ENCODE assay signal across 24 cellular contexts in the genomic region with DNA sequence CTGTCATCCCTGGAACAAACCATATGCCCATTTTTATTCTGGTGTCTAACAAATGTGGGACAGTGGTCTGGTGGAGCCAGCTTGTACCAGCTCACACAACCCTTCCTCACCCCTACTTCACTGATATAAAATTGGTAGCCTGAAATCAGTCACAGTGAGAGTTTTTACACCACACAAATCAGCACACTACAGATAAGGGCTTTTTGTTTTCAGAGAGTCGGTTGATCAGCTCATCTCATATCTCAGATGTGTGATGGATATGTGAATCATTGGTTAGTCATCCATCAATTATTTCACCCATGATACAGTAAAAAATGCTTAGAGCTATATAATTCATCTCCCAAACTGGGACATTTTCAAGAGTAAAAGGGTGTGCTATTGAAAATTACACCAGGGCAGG.
DNase-seq lines count a peak whose midpoint lies in the region; ATAC-seq and TF ChIP-seq lines count a peak whose summit lies in the region.
"Had no signal": no experiment of that assay in that cellular context is flagged by ENCODE, and none has a peak within 500 bp of the region (broad histone marks: within the 10 kb centered on the region; RNA-seq: fewer than 3 reads in every experiment).

No MANE protein-coding gene starts in this region.

- no peak overlapping the region for H3K4me3 Mint-ChIP-seq in activated CD4-positive, alpha-beta T cell treated with anti-CD3 and anti-CD28 coated beads for 36 hours
- H3K4me3 Mint-ChIP-seq in endodermal cell: no peak overlapping the region
- H3K4me3 Mint-ChIP-seq: CD14-positive monocyte; CD8-positive, alpha-beta memory T cell had no signal

- H3K27ac ChIP-seq in endodermal cell (ENCODE audit: low read depth, low read length): no peak overlapping the region
- H3K27ac ChIP-seq: 22Rv1 had no signal

- no peak overlapping the region for H3K27ac Mint-ChIP-seq in activated CD4-positive, alpha-beta T cell treated with anti-CD3 and anti-CD28 coated beads for 36 hours
- H3K27ac Mint-ChIP-seq in endodermal cell: no peak overlapping the region
- H3K27ac Mint-ChIP-seq: CD14-positive monocyte; CD8-positive, alpha-beta memory T cell had no signal

- intact Hi-C loops in activated CD4-positive, alpha-beta T cell treated with anti-CD3 and anti-CD28 coated beads for 36 hours (cut with DNase I, micrococcal nuclease): no loop called here

- no CpG with 5 or more reads among the region's 1 CpG for WGBS in endodermal cell (ENCODE audit: insufficient coverage in 1 of 2, insufficient read length in 1 of 2), 2 experiments

- TF ChIP-seq CTCF in endodermal cell (conservative IDR thresholded peaks at IDR 0.05): no peak

- POLR2A ChIA-PET in activated CD4-positive, alpha-beta T cell treated with anti-CD3 and anti-CD28 coated beads for 36 hours (lab: Charles Lee): no interaction called here

- ATAC-seq in activated CD4-positive, alpha-beta T cell treated with anti-CD3 and anti-CD28 coated beads for 36 hours: peak; percentile 55
- no peak for ATAC-seq in GM19463 (IDR thresholded peaks at IDR 0.05; ENCODE audit: unreplicated experiment)
- ATAC-seq: HCT116 had no signal

- H3K36me3 Mint-ChIP-seq in activated CD4-positive, alpha-beta T cell treated with anti-CD3 and anti-CD28 coated beads for 36 hours (ENCODE audit: low read depth): no peaks in the 10 kb centered on the region
- H3K36me3 Mint-ChIP-seq in endodermal cell (ENCODE audit: low read depth): peaks cover 2% of the 10 kb centered on the region
- H3K36me3 Mint-ChIP-seq: CD14-positive monocyte; CD8-positive, alpha-beta memory T cell had no signal

- H3K9me3 ChIP-seq in endodermal cell (ENCODE audit: control insufficient read depth, low read length): peaks cover 18% of the 10 kb centered on the region
- H3K9me3 ChIP-seq: BE2C had no signal

- H3K27me3 ChIP-seq in endodermal cell (ENCODE audit: control insufficient read depth, insufficient read depth, low read length, poor library complexity, severe bottlenecking): no peaks in the 10 kb centered on the region
- H3K27me3 ChIP-seq: BE2C had no signal

- peaks cover 2% of the 10 kb centered on the region for H3K27me3 Mint-ChIP-seq in activated CD4-positive, alpha-beta T cell treated with anti-CD3 and anti-CD28 coated beads for 36 hours
- H3K27me3 Mint-ChIP-seq in endodermal cell (ENCODE audit: insufficient read depth): no peaks in the 10 kb centered on the region

- H3K36me3 ChIP-seq in endodermal cell (ENCODE audit: control insufficient read depth, insufficient read depth, low read length): no peaks in the 10 kb centered on the region
- H3K36me3 ChIP-seq: BE2C had no signal

- H3K9ac ChIP-seq in endodermal cell (ENCODE audit: extremely low read depth, low read length, poor library complexity, severe bottlenecking): no peak overlapping the region

- H3K4me1 Mint-ChIP-seq in activated CD4-positive, alpha-beta T cell treated with anti-CD3 and anti-CD28 coated beads for 36 hours: no peaks in the 10 kb centered on the region
- H3K4me1 Mint-ChIP-seq in endodermal cell: peaks cover 6% of the 10 kb centered on the region
- H3K4me1 Mint-ChIP-seq: CD14-positive monocyte; CD8-positive, alpha-beta memory T cell had no signal

- DNase-seq in activated CD4-positive, alpha-beta T cell treated with anti-CD3 and anti-CD28 coated beads for 36 hours: no peak
- DNase-seq in activated CD4-positive, alpha-beta T cell treated with anti-CD3 and anti-CD28 coated beads, Interleukin-2, amount 50 U/mL, for 48 hours: no peak
- DNase-seq in NCI-H226: peak; percentile 4
- no peak for DNase-seq in endodermal cell
- DNase-seq in foreskin melanocyte: no peak
- no peak for DNase-seq in SW480 (ENCODE audit: low spot score)
- DNase-seq: ACHN; BE2C; Calu3; CD8-positive, alpha-beta memory T cell; DMS79 treated with DMSO at 0.1 percent for 48 hours; NCI-H1092; NCI-H1417 treated with DMSO at 0.1 percent for 48 hours; NCI-H187; NCI-H2081 treated with DMSO at 0.1 percent for 48 hours; NCI-H2171; NCI-H524 treated with DMSO at 0.1 percent for 48 hours; NCI-H82; RPMI8226; SHP77 treated with DMSO at 0.1 percent for 48 hours had no signal

- no peaks in the 10 kb centered on the region for H3K9me3 Mint-ChIP-seq in activated CD4-positive, alpha-beta T cell treated with anti-CD3 and anti-CD28 coated beads for 36 hours (ENCODE audit: low read depth)
- H3K9me3 Mint-ChIP-seq in endodermal cell: peaks cover 4% of the 10 kb centered on the region
- H3K9me3 Mint-ChIP-seq: CD8-positive, alpha-beta memory T cell had no signal

- CTCF ChIA-PET in activated CD4-positive, alpha-beta T cell treated with anti-CD3 and anti-CD28 coated beads for 36 hours (lab: Charles Lee): no interaction called here

- peaks cover 7% of the 10 kb centered on the region for H3K4me1 ChIP-seq in endodermal cell (ENCODE audit: control insufficient read depth, insufficient read depth, low read length)
- H3K4me1 ChIP-seq: BE2C had no signal

- H3K4me3 ChIP-seq in endodermal cell (ENCODE audit: low read length): peak overlapping the region; percentile 26
